Comparison of ENCODE assay signal across 10 cellular contexts in genomic region chr6:41581381-41581991, GRCh38. TPM values are rescaled to one million over a fixed set of nuclear protein-coding genes. Genes with fewer than 3 reads are reported as not detected.
A peak's percentile ranks its signal among the peaks of the same experiment; 100 is the strongest.
DNase-seq lines count a peak whose midpoint lies in the region; ATAC-seq, FAIRE-seq and TF ChIP-seq lines count a peak whose summit lies in the region.
"Had no signal": no experiment of that assay in that cellular context is flagged by ENCODE, and none has a peak within 500 bp of the region (broad histone marks: within the 10 kb centered on the region; RNA-seq: fewer than 3 reads in every experiment).

No MANE protein-coding gene starts in this region.

- no peaks in the 10 kb centered on the region for H3K23me2 ChIP-seq in H9 (ENCODE audit: insufficient read length, low read depth, low read length, poor library complexity, severe bottlenecking)

- H3K14ac ChIP-seq in H9 (ENCODE audit: insufficient read depth, low read length), result no peak overlapping the region

- no peak overlapping the region for H4K5ac ChIP-seq in H9 (ENCODE audit: insufficient read length, low read depth, low read length)

- H3K27me3 Mint-ChIP-seq in T-cell (no peaks in the 10 kb centered on the region), H9 (ENCODE audit: low read depth) (peaks cover 2% of the 10 kb centered on the region; the same call in 1 of the 2 replicates)
- H3K27me3 Mint-ChIP-seq: IgD-negative memory B cell had no signal

- H3K27ac Mint-ChIP-seq in T-cell (no peak overlapping the region), H9 (no peak overlapping the region)

- H2AFZ ChIP-seq in osteoblast (ENCODE audit: low read length) (peak overlapping the region; percentile 11), H9 (ENCODE audit: low read length) (no peak overlapping the region)

- H3K27ac ChIP-seq in osteoblast (ENCODE audit: low read depth, low read length) (peak overlapping the region; percentile 77), H9 (ENCODE audit: insufficient read length, low read depth, low read length) (no peak overlapping the region)

- H3K4me2 ChIP-seq in osteoblast (ENCODE audit: insufficient read depth, low read length) (peak overlapping the region; percentile 57), H9 (ENCODE audit: insufficient read depth, insufficient read length, low read length) (no peak overlapping the region)

- ATAC-seq in T-cell (replicated peaks in 1 of 4), result no peak

- H3K18ac ChIP-seq in H9 (ENCODE audit: insufficient read length, low read depth, low read length), result no peak overlapping the region

- no peak overlapping the region for H3K4me3 ChIP-seq in epithelial cell of esophagus (ENCODE audit: low read length)
- H3K4me3 ChIP-seq in osteoblast (ENCODE audit: insufficient read depth, low read length), result peak overlapping the region; percentile 13

- no peaks in the 10 kb centered on the region for H3K9me3 Mint-ChIP-seq in T-cell
- H3K9me3 Mint-ChIP-seq in H9, result no peaks in the 10 kb centered on the region
- H3K9me3 Mint-ChIP-seq: IgD-negative memory B cell had no signal

- H3K4me1 ChIP-seq in osteoblast (ENCODE audit: insufficient read depth, low read length) (peaks cover 32% of the 10 kb centered on the region), H9 (ENCODE audit: insufficient read depth, low read length) (peaks cover 22% of the 10 kb centered on the region; the same call in 1 of the 2 replicates)

- no peak overlapping the region for H3K4ac ChIP-seq in H9 (ENCODE audit: low read depth, low read length)

- H2AK5ac ChIP-seq in H9 (ENCODE audit: insufficient read length, low read length), result no peak overlapping the region

- no peak overlapping the region for H3K4me3 Mint-ChIP-seq in T-cell
- no peak overlapping the region for H3K4me3 Mint-ChIP-seq in H9
- H3K4me3 Mint-ChIP-seq: IgD-negative memory B cell had no signal

- H3K79me2 ChIP-seq in osteoblast (ENCODE audit: insufficient read depth, low read length) (no peaks in the 10 kb centered on the region), H9 (ENCODE audit: insufficient read depth, low read length) (no peaks in the 10 kb centered on the region)

- H3K56ac ChIP-seq in H9 (ENCODE audit: insufficient read length, low read depth, low read length), result no peak overlapping the region

- no peak overlapping the region for H3K9ac ChIP-seq in H9 (ENCODE audit: extremely low read depth, insufficient read length, low read length)

- H2BK120ac ChIP-seq in H9 (ENCODE audit: low read depth, low read length, poor library complexity, severe bottlenecking), result no peak overlapping the region

- H4K8ac ChIP-seq in H9 (replicated peaks; ENCODE audit: insufficient read length, low read depth, low read length), result no peak overlapping the region

- no peaks in the 10 kb centered on the region for H3K36me3 ChIP-seq in osteoblast (ENCODE audit: insufficient read depth, low read length)

- no peak overlapping the region for H2BK12ac ChIP-seq in H9 (ENCODE audit: insufficient read length, low read depth, low read length)

- DNase-seq in EL, result peak; percentile 98
- DNase-seq in RCC 7860 (ENCODE audit: low spot score), result peak; percentile 97
- DNase-seq in epithelial cell of esophagus (ENCODE audit: low read depth), result peak; percentile 86
- DNase-seq in osteoblast (ENCODE audit: insufficient read length, low spot score, missing footprints), result peak; percentile 99
- DNase-seq in UCSD-AML1 (lab: John Stamatoyannopoulos, UW; ENCODE audit: unreplicated experiment), result no peak
- DNase-seq in T-cell, result no peak
- no peak for DNase-seq in central memory CD4-positive, alpha-beta T cell
- DNase-seq in H9, result no peak
- DNase-seq: stimulated activated CD4-positive, alpha-beta T cell treated with anti-CD3 and anti-CD28 coated beads, Interleukin-1b, Interleukin-23, amount 100 ng/mL, for 48 hours had no signal

- no peaks in the 10 kb centered on the region for H3K27me3 ChIP-seq in osteoblast (ENCODE audit: insufficient read depth, low read length)
- no peaks in the 10 kb centered on the region for H3K27me3 ChIP-seq in H9 (ENCODE audit: insufficient read depth, low read length)

- H4K91ac ChIP-seq in H9 (ENCODE audit: insufficient read length, low read depth, low read length), result no peak overlapping the region

- no peak overlapping the region for H3T11ph ChIP-seq in H9 (ENCODE audit: low read length)

- no peak overlapping the region for H3K23ac ChIP-seq in H9 (ENCODE audit: insufficient read length, low read depth, low read length)

- no peak overlapping the region for H2BK15ac ChIP-seq in H9 (ENCODE audit: low read depth, low read length)

- H3K79me1 ChIP-seq in H9 (ENCODE audit: insufficient read depth, low read depth, low read length, poor library complexity, severe bottlenecking), result no peaks in the 10 kb centered on the region

- H3K36me3 Mint-ChIP-seq in T-cell, result peaks cover 10% of the 10 kb centered on the region
- H3K36me3 Mint-ChIP-seq in H9 (ENCODE audit: insufficient read depth in 1 of 3, low read depth in 3 of 3), result peaks cover 0 to 14% (median 6%) of the 10 kb centered on the region in 3 experiments; a peak in 4 of 7 replicates
- H3K36me3 Mint-ChIP-seq: IgD-negative memory B cell had no signal

- peak; percentile 89 for FAIRE-seq in RCC 7860 (lab: Jason Lieb, UNC)

- TF ChIP-seq CTCF in epithelial cell of esophagus (IDR thresholded peaks at IDR 0.05; ENCODE audit: insufficient read depth, low read depth, low read length, missing control alignments), result no peak
- TF ChIP-seq CTCF in osteoblast (IDR thresholded peaks at IDR 0.05; ENCODE audit: extremely low read depth, low read depth, low read length), result no peak
- no peak for TF ChIP-seq CTCF in H9 (conservative IDR thresholded peaks at IDR 0.05)

- peaks cover 17% of the 10 kb centered on the region for H4K20me1 ChIP-seq in osteoblast (ENCODE audit: insufficient read depth, low read length)
- no peaks in the 10 kb centered on the region for H4K20me1 ChIP-seq in H9 (ENCODE audit: control insufficient read depth, insufficient read depth, insufficient read length)

- H2BK5ac ChIP-seq in H9 (ENCODE audit: insufficient read length, low read length), result no peak overlapping the region

- no CpG with 5 or more reads among the region's 12 CpGs for WGBS in H9 (ENCODE audit: extremely low coverage, insufficient read length, low lambda C conversion rate)

- peaks cover 3 to 11% (median 3%) of the 10 kb centered on the region in 3 donors for H3K4me1 Mint-ChIP-seq in T-cell
- peaks cover 66 to 89% of the 10 kb centered on the region in 2 experiments for H3K4me1 Mint-ChIP-seq in H9

- H3K9me3 ChIP-seq in osteoblast (ENCODE audit: low read depth, low read length) (no peaks in the 10 kb centered on the region), H9 (ENCODE audit: control insufficient read depth, low read depth, low read length) (no peaks in the 10 kb centered on the region)

- CTCF ChIA-PET in T-cell (lab: Charles Lee), result no interaction called here

- no peak overlapping the region for H2BK20ac ChIP-seq in H9 (ENCODE audit: low read depth, low read length, poor library complexity, severe bottlenecking)

- POLR2A ChIA-PET in T-cell (lab: Charles Lee), result no interaction called here

RNA-seq across cellular contexts. Expression of gene FOXP4, which starts 35.3 kb away (rescaled TPM):
- total RNA-seq in osteoblast, result 2.9 and 3.3 TPM in 2 replicates
- 10 to 100 TPM in 1 of 5 donors, 1 to 10 TPM in 4; 4.6 to 10.1 (median 9.5) TPM for total RNA-seq in T-cell
- 18.2 and 19.0 TPM in 2 replicates for total RNA-seq in H9 (2021)

RNA-seq across cellular contexts. Expression of gene MDFI, which starts 56.8 kb away (rescaled TPM):
- 0.72 and 5.3 TPM in 2 replicates for total RNA-seq in osteoblast
- not detected for total RNA-seq in T-cell
- total RNA-seq in H9 (2021), result 40.9 and 45.0 TPM in 2 replicates

Comparison
In these comparisons a context has a peak if more than half of its experiments do, and no peak if none do; other contexts are left out.
1. DNase-seq: peak in EL (single experiment), RCC 7860 (single experiment), epithelial cell of esophagus (single experiment) and osteoblast (single experiment); none in UCSD-AML1 (single experiment), T-cell (0 of 34), central memory CD4-positive, alpha-beta T cell (single experiment) and H9 (single experiment).